Comparison of ENCODE assay signal across 1 cellular context in the genomic region with DNA sequence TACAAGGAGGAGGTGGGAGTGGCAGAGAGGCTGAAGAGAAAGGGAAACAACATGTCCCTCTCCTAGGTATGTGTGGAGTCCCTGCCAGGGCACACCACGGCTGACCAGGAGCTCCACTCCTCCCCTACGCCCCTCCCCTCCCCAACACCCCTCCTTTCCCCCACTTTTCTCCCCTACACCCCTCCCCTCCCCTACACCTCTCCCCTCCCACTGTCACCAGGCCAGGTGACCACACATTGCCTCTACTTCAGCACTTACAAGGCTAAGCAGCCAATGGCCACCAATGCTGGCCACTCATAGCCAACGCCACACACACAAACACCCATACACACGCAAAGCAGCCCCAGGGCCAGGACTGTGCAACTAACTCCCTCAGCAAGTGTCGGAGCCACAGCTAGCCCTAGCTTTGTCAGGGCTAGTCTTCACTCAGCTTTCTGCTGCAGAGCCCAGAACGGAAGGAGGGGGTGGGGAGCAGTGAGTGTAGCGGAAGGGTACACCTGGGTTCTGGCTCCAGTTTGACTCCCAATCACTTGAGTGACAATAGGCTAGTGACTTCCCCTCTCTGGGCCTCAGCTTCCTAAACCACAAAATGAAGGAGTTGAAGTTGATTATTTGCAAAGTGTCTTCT.
TF ChIP-seq lines count a peak whose summit lies in the region.

No MANE protein-coding gene starts in this region.

TF ChIP-seq in GM12878, 131 proteins besides CTCF, POLR2A, EP300 and RAD21:
- 0 out of 2 replicates have a peak, but pooled peaks have one; percentile 12 for TF ChIP-seq IKZF1 (conservative IDR thresholded peaks at IDR 0.05)
- TF ChIP-seq FOS (IDR thresholded peaks at IDR 0.05; ENCODE audit: borderline replicate concordance, extremely low read depth, insufficient read length): no peak
- no peak for TF ChIP-seq CBX3 (IDR thresholded peaks at IDR 0.05; ENCODE audit: borderline replicate concordance, low read depth)
- no peak for TF ChIP-seq SIX5 (IDR thresholded peaks at IDR 0.05; ENCODE audit: low read depth, low read length, severe bottlenecking)
- no peak for TF ChIP-seq TCF12 (IDR thresholded peaks at IDR 0.05; ENCODE audit: low read depth, low read length)
- no peak for TF ChIP-seq EZH2 (IDR thresholded peaks at IDR 0.05; ENCODE audit: borderline replicate concordance, control insufficient read depth, low read depth, low read length)
- no peak for TF ChIP-seq POU2F2 (IDR thresholded peaks at IDR 0.05; ENCODE audit: borderline replicate concordance, low read depth, low read length)
- TF ChIP-seq BMI1 (IDR thresholded peaks at IDR 0.05; ENCODE audit: borderline replicate concordance): no peak
- no peak for TF ChIP-seq RCOR1 (conservative IDR thresholded peaks at IDR 0.05; ENCODE audit: low read depth, low read length)
- TF ChIP-seq KDM1A (IDR thresholded peaks at IDR 0.05; ENCODE audit: borderline replicate concordance): no peak
- 0 out of 2 replicates have a peak, but pooled peaks have one; percentile 17 for TF ChIP-seq RUNX3 (IDR thresholded peaks at IDR 0.05; ENCODE audit: low read length)
- no peak for TF ChIP-seq BCL3 (IDR thresholded peaks at IDR 0.05; ENCODE audit: borderline replicate concordance, insufficient read depth, low read depth, low read length, poor library complexity, severe bottlenecking)
- TF ChIP-seq HDGF (IDR thresholded peaks at IDR 0.05): 0 out of 2 replicates have a peak, but pooled peaks have one; percentile 35
- TF ChIP-seq SIN3A (IDR thresholded peaks at IDR 0.05; ENCODE audit: low read depth, low read length): no peak
- TF ChIP-seq ELK1 (IDR thresholded peaks at IDR 0.05; ENCODE audit: low read depth, low read length): no peak
- no peak for TF ChIP-seq SUPT20H (IDR thresholded peaks at IDR 0.05; ENCODE audit: borderline replicate concordance, control insufficient read depth, low read depth, low read length)
- TF ChIP-seq, protein P1, sequence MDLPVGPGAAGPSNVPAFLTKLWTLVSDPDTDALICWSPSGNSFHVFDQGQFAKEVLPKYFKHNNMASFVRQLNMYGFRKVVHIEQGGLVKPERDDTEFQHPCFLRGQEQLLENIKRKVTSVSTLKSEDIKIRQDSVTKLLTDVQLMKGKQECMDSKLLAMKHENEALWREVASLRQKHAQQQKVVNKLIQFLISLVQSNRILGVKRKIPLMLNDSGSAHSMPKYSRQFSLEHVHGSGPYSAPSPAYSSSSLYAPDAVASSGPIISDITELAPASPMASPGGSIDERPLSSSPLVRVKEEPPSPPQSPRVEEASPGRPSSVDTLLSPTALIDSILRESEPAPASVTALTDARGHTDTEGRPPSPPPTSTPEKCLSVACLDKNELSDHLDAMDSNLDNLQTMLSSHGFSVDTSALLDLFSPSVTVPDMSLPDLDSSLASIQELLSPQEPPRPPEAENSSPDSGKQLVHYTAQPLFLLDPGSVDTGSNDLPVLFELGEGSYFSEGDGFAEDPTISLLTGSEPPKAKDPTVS (IDR thresholded peaks at IDR 0.05; ENCODE audit: low read depth, low read length): no peak
- TF ChIP-seq MTA2 (IDR thresholded peaks at IDR 0.05; ENCODE audit: low read depth): no peak
- TF ChIP-seq, protein P2, sequence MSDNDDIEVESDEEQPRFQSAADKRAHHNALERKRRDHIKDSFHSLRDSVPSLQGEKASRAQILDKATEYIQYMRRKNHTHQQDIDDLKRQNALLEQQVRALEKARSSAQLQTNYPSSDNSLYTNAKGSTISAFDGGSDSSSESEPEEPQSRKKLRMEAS (IDR thresholded peaks at IDR 0.05; ENCODE audit: low read depth, low read length): no peak
- 0 out of 3 replicates have a peak, but pooled peaks of 1 of the 2 experiments have one; percentile 36 for TF ChIP-seq EGR1 (IDR thresholded peaks at IDR 0.05; ENCODE audit: borderline replicate concordance in 1 of 2, low read depth in 2 of 2, low read length in 2 of 2)
- TF ChIP-seq NBN (IDR thresholded peaks at IDR 0.05): no peak
- TF ChIP-seq MEF2B (IDR thresholded peaks at IDR 0.05; ENCODE audit: partially characterized antibody, poor library complexity, severe bottlenecking): no peak
- TF ChIP-seq PKNOX1 (IDR thresholded peaks at IDR 0.05): peak; percentile 38; the same call in 1 of the 2 replicates
